Comparison of ENCODE assay signal across 22 cellular contexts in genomic region chr5:2352101-2352861, GRCh38.
DNase-seq lines count a peak whose midpoint lies in the region; ATAC-seq, FAIRE-seq and TF ChIP-seq lines count a peak whose summit lies in the region.
"Had no signal": no experiment of that assay in that cellular context is flagged by ENCODE, and none has a peak within 500 bp of the region (broad histone marks: within the 10 kb centered on the region; RNA-seq: fewer than 3 reads in every experiment).

No MANE protein-coding gene starts in this region.

- H3K9me3 ChIP-seq in liver (ENCODE audit: control insufficient read depth in 4 of 4, low read length in 3 of 4), result peaks cover 0 to 2% (median 0%) of the 10 kb centered on the region in 4 donors

- in situ Hi-C loops in GM13976 (cut with MboI; ENCODE audit: low sequenced_read_pairs, unreplicated experiment), result no loop called here

- TF ChIP-seq CTCF in GM13976 (IDR thresholded peaks at IDR 0.05; ENCODE audit: borderline replicate concordance, control extremely low read depth, extremely low read depth, insufficient read depth, missing control alignments) (no peak), liver (IDR thresholded peaks at IDR 0.05; ENCODE audit: low read depth, low read length, missing input control) (no peak)

- no peak for FAIRE-seq in RCC 7860 (lab: Jason Lieb, UNC)
- FAIRE-seq: G401.6, GM12892, GM18507 had no signal

- H3K9ac ChIP-seq in liver (ENCODE audit: low read depth in 1 of 2, low read length in 2 of 2), result no peak overlapping the region

- WGBS in liver, result 78% methylated on average over 12 of the region's 12 CpGs

- no peak for ATAC-seq in HG02759 (IDR thresholded peaks at IDR 0.05; ENCODE audit: unreplicated experiment)
- ATAC-seq: CD8-positive, alpha-beta T cell; Panc1; SK-N-SH treated with all-trans-retinoic acid at 6 μM for 48 hours had no signal

- DNase-seq in NCI-H345 (lab: John Stamatoyannopoulos, UW) (peak; percentile 6), NCI-H345 treated with DMSO at 0.1 percent for 48 hours (lab: John Stamatoyannopoulos, UW; ENCODE audit: unreplicated experiment) (no peak), GM13976 (ENCODE audit: low spot score) (peak; percentile 2), SW480 (ENCODE audit: low spot score) (peak; percentile 78), 8988T (no peak), RCC 7860 (ENCODE audit: low spot score) (no peak)
- DNase-seq: AML-193; C1 segment of cervical spinal cord; DMS153; MV-4-11; NCI-H187 treated with DMSO at 0.1 percent for 48 hours; NCI-H446 treated with DMSO at 0.1 percent for 48 hours; NCI-H774; NK-92 treated with Interleukin-12 subunit alpha and Interleukin-12 subunit beta, amount 100 ng/mL, for 24 hours had no signal

- no peak overlapping the region for H3K27ac ChIP-seq in liver (ENCODE audit: low read depth in 1 of 2, low read length in 2 of 2)

- H3K4me1 ChIP-seq in liver (ENCODE audit: control insufficient read depth in 4 of 4, insufficient read depth in 4 of 4, low read length in 3 of 4), result peaks cover 0 to 2% (median 0%) of the 10 kb centered on the region in 4 donors

- no peak for TF ChIP-seq RAD21 in liver (IDR thresholded peaks at IDR 0.05)

- no peak overlapping the region for H3K4me3 ChIP-seq in liver (ENCODE audit: low read depth in 1 of 3, low read length in 3 of 3)

- H3K27me3 ChIP-seq in liver (ENCODE audit: control insufficient read depth in 4 of 4, insufficient read depth in 4 of 4, low read length in 3 of 4), result no peaks in the 10 kb centered on the region

- H3K36me3 ChIP-seq in liver (ENCODE audit: control insufficient read depth in 4 of 4, insufficient read depth in 3 of 4, low read depth in 1 of 4, low read length in 3 of 4), result no peaks in the 10 kb centered on the region

TF ChIP-seq in liver, 16 proteins besides CTCF, POLR2A, EP300 and RAD21:
- peak; percentile 30 to 58 for TF ChIP-seq JUND (IDR thresholded peaks at IDR 0.05)
- no peak for TF ChIP-seq EGR1 (IDR thresholded peaks at IDR 0.05; ENCODE audit: low read depth in 2 of 2)
- TF ChIP-seq ZBTB33 (IDR thresholded peaks at IDR 0.05), result no peak
- TF ChIP-seq HNF4A (conservative IDR thresholded peaks at IDR 0.05), result peak; percentile 69 to 86
- no peak for TF ChIP-seq YY1 (IDR thresholded peaks at IDR 0.05)
- TF ChIP-seq NR2F2 (IDR thresholded peaks at IDR 0.05), result no peak
- TF ChIP-seq RXRA (IDR thresholded peaks at IDR 0.05), result peak in 1 of 2 donors; percentile 54
- no peak for TF ChIP-seq MAX (IDR thresholded peaks at IDR 0.05)
- TF ChIP-seq, protein P1, sequence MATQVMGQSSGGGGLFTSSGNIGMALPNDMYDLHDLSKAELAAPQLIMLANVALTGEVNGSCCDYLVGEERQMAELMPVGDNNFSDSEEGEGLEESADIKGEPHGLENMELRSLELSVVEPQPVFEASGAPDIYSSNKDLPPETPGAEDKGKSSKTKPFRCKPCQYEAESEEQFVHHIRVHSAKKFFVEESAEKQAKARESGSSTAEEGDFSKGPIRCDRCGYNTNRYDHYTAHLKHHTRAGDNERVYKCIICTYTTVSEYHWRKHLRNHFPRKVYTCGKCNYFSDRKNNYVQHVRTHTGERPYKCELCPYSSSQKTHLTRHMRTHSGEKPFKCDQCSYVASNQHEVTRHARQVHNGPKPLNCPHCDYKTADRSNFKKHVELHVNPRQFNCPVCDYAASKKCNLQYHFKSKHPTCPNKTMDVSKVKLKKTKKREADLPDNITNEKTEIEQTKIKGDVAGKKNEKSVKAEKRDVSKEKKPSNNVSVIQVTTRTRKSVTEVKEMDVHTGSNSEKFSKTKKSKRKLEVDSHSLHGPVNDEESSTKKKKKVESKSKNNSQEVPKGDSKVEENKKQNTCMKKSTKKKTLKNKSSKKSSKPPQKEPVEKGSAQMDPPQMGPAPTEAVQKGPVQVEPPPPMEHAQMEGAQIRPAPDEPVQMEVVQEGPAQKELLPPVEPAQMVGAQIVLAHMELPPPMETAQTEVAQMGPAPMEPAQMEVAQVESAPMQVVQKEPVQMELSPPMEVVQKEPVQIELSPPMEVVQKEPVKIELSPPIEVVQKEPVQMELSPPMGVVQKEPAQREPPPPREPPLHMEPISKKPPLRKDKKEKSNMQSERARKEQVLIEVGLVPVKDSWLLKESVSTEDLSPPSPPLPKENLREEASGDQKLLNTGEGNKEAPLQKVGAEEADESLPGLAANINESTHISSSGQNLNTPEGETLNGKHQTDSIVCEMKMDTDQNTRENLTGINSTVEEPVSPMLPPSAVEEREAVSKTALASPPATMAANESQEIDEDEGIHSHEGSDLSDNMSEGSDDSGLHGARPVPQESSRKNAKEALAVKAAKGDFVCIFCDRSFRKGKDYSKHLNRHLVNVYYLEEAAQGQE (IDR thresholded peaks at IDR 0.05), result no peak
- no peak for TF ChIP-seq FOXA1 (IDR thresholded peaks at IDR 0.05)

Comparison
In these comparisons a context has a peak if more than half of its experiments do, and no peak if none do; other contexts are left out.
1. DNase-seq: peak in NCI-H345 (single experiment), GM13976 (single experiment) and SW480 (single experiment); none in NCI-H345 treated with DMSO at 0.1 percent for 48 hours (single experiment), 8988T (single experiment) and RCC 7860 (single experiment).